16 cellular contexts compared by ENCODE assay signal in the genomic region with DNA sequence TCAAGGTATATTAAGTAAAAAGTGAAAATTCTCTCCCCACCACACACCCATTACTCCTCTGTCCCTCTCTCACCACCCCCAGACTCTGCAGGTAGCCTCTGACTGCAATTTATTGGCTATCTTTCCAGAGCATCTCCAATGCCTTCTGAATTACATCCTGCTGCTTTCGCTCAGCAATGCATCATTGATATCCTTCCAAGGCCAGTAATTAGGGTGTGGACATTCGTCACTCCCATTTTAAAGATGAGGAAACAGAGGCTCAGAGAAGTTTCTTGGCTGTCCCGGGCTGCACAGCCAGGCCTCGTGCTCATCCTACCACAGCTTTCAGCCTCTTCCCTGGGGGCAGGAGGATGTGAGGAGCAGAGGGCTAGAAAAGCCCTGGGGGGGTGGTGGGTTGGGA. TPM values are rescaled to one million over a fixed set of nuclear protein-coding genes. Genes with fewer than 3 reads are reported as not detected.
DNase-seq lines count a peak whose midpoint lies in the region; FAIRE-seq and TF ChIP-seq lines count a peak whose summit lies in the region.
"Had no signal": no experiment of that assay in that cellular context is flagged by ENCODE, and none has a peak within 500 bp of the region (broad histone marks: within the 10 kb centered on the region; RNA-seq: fewer than 3 reads in every experiment).

No MANE protein-coding gene starts in this region.

- peaks cover 11% of the 10 kb centered on the region for H3K27me3 Mint-ChIP-seq in osteocyte (ENCODE audit: unreplicated experiment)
- peaks cover 2% of the 10 kb centered on the region for H3K27me3 Mint-ChIP-seq in activated CD4-positive, alpha-beta T cell treated with anti-CD3 and anti-CD28 coated beads, Interleukin-2, amount 10 ng/mL, durations not matched to agents 24 days and 14 days
- H3K27me3 Mint-ChIP-seq in Caco-2 (ENCODE audit: insufficient read depth, unreplicated experiment): no peaks in the 10 kb centered on the region
- H3K27me3 Mint-ChIP-seq: activated CD8-positive, alpha-beta memory T cell treated with anti-CD3 and anti-CD28 coated beads, Interleukin-2, amount 10 ng/mL, durations not matched to agents 7 days and 5 days; stimulated activated naive CD8-positive, alpha-beta T cell treated with anti-CD3 and anti-CD28 coated beads, Interleukin-15, Interleukin-2, amounts not matched to agents 100 ng/mL and 50 ng/mL, for 24 hours had no signal

- no peak overlapping the region for H3K4me2 ChIP-seq in endothelial cell of umbilical vein (ENCODE audit: insufficient read depth, low read length)

- peak; percentile 54 for FAIRE-seq in endothelial cell of umbilical vein (lab: Jason Lieb, UNC)
- FAIRE-seq: endometrium had no signal

- H3K4me3 Mint-ChIP-seq in osteocyte (ENCODE audit: unreplicated experiment): no peak overlapping the region
- no peak overlapping the region for H3K4me3 Mint-ChIP-seq in activated CD4-positive, alpha-beta T cell treated with anti-CD3 and anti-CD28 coated beads, Interleukin-2, amount 10 ng/mL, durations not matched to agents 24 days and 14 days
- no peak overlapping the region for H3K4me3 Mint-ChIP-seq in Caco-2 (ENCODE audit: unreplicated experiment)
- H3K4me3 Mint-ChIP-seq: activated CD8-positive, alpha-beta memory T cell treated with anti-CD3 and anti-CD28 coated beads, Interleukin-2, amount 10 ng/mL, durations not matched to agents 7 days and 5 days; stimulated activated naive CD8-positive, alpha-beta T cell treated with anti-CD3 and anti-CD28 coated beads, Interleukin-15, Interleukin-2, amounts not matched to agents 100 ng/mL and 50 ng/mL, for 24 hours had no signal

- no peak overlapping the region for H2AFZ ChIP-seq in endothelial cell of umbilical vein (ENCODE audit: low read depth, low read length)

- POLR2A ChIA-PET in A673 (lab: Charles Lee; ENCODE audit: low non-redundant PET): no interaction called here
- POLR2A ChIA-PET in endothelial cell of umbilical vein (lab: Charles Lee): interaction anchor here (2.6 kb wide), 1 partner anchor 24 kb away, joined by 19 read pairs; a partner anchor contains a TSS
- POLR2A ChIA-PET in Caco-2 (lab: Charles Lee): no interaction called here
- POLR2A ChIA-PET in GM10248 (lab: Yijun Ruan, JAX): interaction anchor here (0.5 kb wide), 1 partner anchor 252 kb away, joined by 3 read pairs; no protein-coding TSS in a partner anchor

- no peak overlapping the region for H3K4me3 ChIP-seq in A673 (ENCODE audit: low read depth, low read length, poor library complexity, severe bottlenecking)
- no peak overlapping the region for H3K4me3 ChIP-seq in endothelial cell of umbilical vein (replicated peaks in 1 of 3; ENCODE audit: insufficient read depth in 1 of 3, low read depth in 1 of 3, low read length in 3 of 3)
- H3K4me3 ChIP-seq in Caco-2 (ENCODE audit: low read depth, low read length): no peak overlapping the region
- H3K4me3 ChIP-seq: lower lobe of right lung had no signal

- no peaks in the 10 kb centered on the region for H3K79me2 ChIP-seq in endothelial cell of umbilical vein (ENCODE audit: control insufficient read depth, insufficient read depth, low read length)

- H3K4me1 ChIP-seq in A673 (ENCODE audit: insufficient read depth, low read length, poor library complexity, severe bottlenecking): peaks cover 51% of the 10 kb centered on the region
- H3K4me1 ChIP-seq in endothelial cell of umbilical vein (ENCODE audit: control insufficient read depth, extremely low read depth, insufficient read depth, low read length): peaks cover 52% of the 10 kb centered on the region
- H3K4me1 ChIP-seq in Caco-2: peaks cover 31% of the 10 kb centered on the region

- no peaks in the 10 kb centered on the region for H3K9me1 ChIP-seq in endothelial cell of umbilical vein (replicated peaks; ENCODE audit: control insufficient read depth, extremely low read depth, insufficient read depth, low read length)

- H3K9ac ChIP-seq in endothelial cell of umbilical vein (replicated peaks; ENCODE audit: extremely low read depth, insufficient read depth, low read length): no peak overlapping the region

- H3K27me3 ChIP-seq in A673 (replicated peaks; ENCODE audit: insufficient read depth, low read depth, low read length, poor library complexity) (no peaks in the 10 kb centered on the region), endothelial cell of umbilical vein (ENCODE audit: control insufficient read depth in 2 of 2, insufficient read depth in 2 of 2, low read length in 2 of 2) (no peaks in the 10 kb centered on the region), Caco-2 (replicated peaks; ENCODE audit: control insufficient read depth, insufficient read depth, low read length) (no peaks in the 10 kb centered on the region)

- H3K36me3 Mint-ChIP-seq in osteocyte (ENCODE audit: unreplicated experiment): no peaks in the 10 kb centered on the region
- no peaks in the 10 kb centered on the region for H3K36me3 Mint-ChIP-seq in activated CD4-positive, alpha-beta T cell treated with anti-CD3 and anti-CD28 coated beads, Interleukin-2, amount 10 ng/mL, durations not matched to agents 24 days and 14 days (ENCODE audit: low read depth)
- no peaks in the 10 kb centered on the region for H3K36me3 Mint-ChIP-seq in Caco-2 (ENCODE audit: insufficient read depth, unreplicated experiment)
- H3K36me3 Mint-ChIP-seq: activated CD8-positive, alpha-beta memory T cell treated with anti-CD3 and anti-CD28 coated beads, Interleukin-2, amount 10 ng/mL, durations not matched to agents 7 days and 5 days had no signal

- H3K4me1 Mint-ChIP-seq in osteocyte (ENCODE audit: unreplicated experiment) (peaks cover 67% of the 10 kb centered on the region), Caco-2 (ENCODE audit: low read depth, unreplicated experiment) (peaks cover 12% of the 10 kb centered on the region)
- peaks cover 4% of the 10 kb centered on the region for H3K4me1 Mint-ChIP-seq in activated CD4-positive, alpha-beta T cell treated with anti-CD3 and anti-CD28 coated beads, Interleukin-2, amount 10 ng/mL, durations not matched to agents 24 days and 14 days

- BruUV-seq in A673 (replicated peaks; lab: Mats Ljungman, UMichigan): no TSS peak
- no TSS peak for BruUV-seq in endothelial cell of umbilical vein (replicated peaks; lab: Mats Ljungman, UMichigan)
- no TSS peak for BruUV-seq in Caco-2 (replicated peaks; lab: Mats Ljungman, UMichigan)

- TF ChIP-seq CTCF in A673 (conservative IDR thresholded peaks at IDR 0.05; ENCODE audit: low read depth, low read length) (no peak), endothelial cell of umbilical vein (IDR thresholded peaks at IDR 0.05; ENCODE audit: extremely low read depth in 1 of 2, insufficient read depth in 1 of 2, low read depth in 1 of 2, low read length in 2 of 2) (no peak), osteocyte (IDR thresholded peaks at IDR 0.05) (no peak), Caco-2 (IDR thresholded peaks at IDR 0.05; ENCODE audit: insufficient read depth in 1 of 2, low read depth in 1 of 2, low read length in 1 of 2, severe bottlenecking in 1 of 2, unreplicated experiment in 1 of 2) (no peak), GM10248 (IDR thresholded peaks at IDR 0.05; ENCODE audit: control extremely low read depth, extremely low read depth, low read depth, missing control alignments) (no peak)

- CTCF ChIA-PET in A673 (lab: Charles Lee) (interaction anchor here (0.5 to 0.7 kb wide), 2 partner anchors 30 to 109 kb away, joined by 3 read pairs; no protein-coding TSS in a partner anchor), endothelial cell of umbilical vein (lab: Charles Lee) (interaction anchor here (0.7 to 3.4 kb wide), 7 partner anchors 9 to 44 kb away, joined by 3 to 20 read pairs (median 4); no protein-coding TSS in a partner anchor), Caco-2 (lab: Charles Lee) (interaction anchor here (1.0 kb wide), 1 partner anchor 8 kb away, joined by 4 read pairs; no protein-coding TSS in a partner anchor), GM10248 (lab: Yijun Ruan, JAX) (interaction anchor here (0.6 to 3.0 kb wide), 3 partner anchors 33 to 1130 kb away, joined by 3 to 16 read pairs (median 4); no protein-coding TSS in a partner anchor)

- peak overlapping the region; percentile 12 for H3K27ac Mint-ChIP-seq in osteocyte (ENCODE audit: unreplicated experiment)
- no peak overlapping the region for H3K27ac Mint-ChIP-seq in activated CD4-positive, alpha-beta T cell treated with anti-CD3 and anti-CD28 coated beads, Interleukin-2, amount 10 ng/mL, durations not matched to agents 24 days and 14 days
- H3K27ac Mint-ChIP-seq in Caco-2 (ENCODE audit: unreplicated experiment): no peak overlapping the region
- H3K27ac Mint-ChIP-seq: activated CD8-positive, alpha-beta memory T cell treated with anti-CD3 and anti-CD28 coated beads, Interleukin-2, amount 10 ng/mL, durations not matched to agents 7 days and 5 days; stimulated activated naive CD8-positive, alpha-beta T cell treated with anti-CD3 and anti-CD28 coated beads, Interleukin-15, Interleukin-2, amounts not matched to agents 100 ng/mL and 50 ng/mL, for 24 hours had no signal

- DNase-seq in A673 (ENCODE audit: low spot score): no peak
- peak; percentile 73 for DNase-seq in NCI-H69 (lab: John Stamatoyannopoulos, UW)
- no peak for DNase-seq in endothelial cell of umbilical vein (ENCODE audit: low read depth, low spot score)
- DNase-seq in osteocyte (ENCODE audit: extremely low spot score, unreplicated experiment): no peak
- DNase-seq in activated CD4-positive, alpha-beta T cell treated with anti-CD3 and anti-CD28 coated beads, Interleukin-2, amount 10 ng/mL, durations not matched to agents 24 days and 14 days: no peak
- DNase-seq in Caco-2: no peak
- DNase-seq in GM10248 (ENCODE audit: extremely low spot score): no peak
- DNase-seq in LoVo (ENCODE audit: low spot score): no peak
- DNase-seq: activated CD4-positive, alpha-beta T cell treated with anti-CD3 and anti-CD28 coated beads for 1 hour; activated CD8-positive, alpha-beta memory T cell treated with anti-CD3 and anti-CD28 coated beads, Interleukin-2, amount 10 ng/mL, durations not matched to agents 7 days and 5 days; activated effector memory CD4-positive, alpha-beta T cell treated with Interleukin-2 at 50 U/mL for 16 hours; amniotic stem cell; lower lobe of right lung had no signal

- H3K36me3 ChIP-seq in A673 (ENCODE audit: insufficient read depth, low read length, poor library complexity, severe bottlenecking): no peaks in the 10 kb centered on the region
- no peaks in the 10 kb centered on the region for H3K36me3 ChIP-seq in endothelial cell of umbilical vein (ENCODE audit: control insufficient read depth in 2 of 2, extremely low read depth in 1 of 2, insufficient read depth in 2 of 2, low read length in 2 of 2)
- H3K36me3 ChIP-seq in Caco-2 (ENCODE audit: control insufficient read depth, insufficient read depth, low read length): no peaks in the 10 kb centered on the region
- H3K36me3 ChIP-seq: lower lobe of right lung had no signal

- no peaks in the 10 kb centered on the region for H4K20me1 ChIP-seq in endothelial cell of umbilical vein (replicated peaks; ENCODE audit: control insufficient read depth, extremely low read depth, insufficient read depth, low read length)

- dilution Hi-C loops in endothelial cell of umbilical vein (cut with MboI; ENCODE audit: extremely low pct_ligation_motif_present, low sequenced_read_pairs): no loop called here

- peak overlapping the region; percentile 81 for H3K27ac ChIP-seq in A673 (ENCODE audit: low read depth, low read length, poor library complexity, severe bottlenecking)
- H3K27ac ChIP-seq in endothelial cell of umbilical vein (ENCODE audit: insufficient read depth, low read depth, low read length): no peak overlapping the region
- H3K27ac ChIP-seq: lower lobe of right lung had no signal

- H3K9me3 Mint-ChIP-seq in osteocyte (ENCODE audit: unreplicated experiment): no peaks in the 10 kb centered on the region
- H3K9me3 Mint-ChIP-seq in activated CD4-positive, alpha-beta T cell treated with anti-CD3 and anti-CD28 coated beads, Interleukin-2, amount 10 ng/mL, durations not matched to agents 24 days and 14 days: no peaks in the 10 kb centered on the region
- no peaks in the 10 kb centered on the region for H3K9me3 Mint-ChIP-seq in Caco-2 (ENCODE audit: unreplicated experiment)
- H3K9me3 Mint-ChIP-seq: stimulated activated naive CD8-positive, alpha-beta T cell treated with anti-CD3 and anti-CD28 coated beads, Interleukin-15, Interleukin-2, amounts not matched to agents 100 ng/mL and 50 ng/mL, for 24 hours had no signal

- H3K9me3 ChIP-seq in A673 (ENCODE audit: low read depth, low read length, poor library complexity, severe bottlenecking): no peaks in the 10 kb centered on the region
- H3K9me3 ChIP-seq in endothelial cell of umbilical vein (replicated peaks; ENCODE audit: control insufficient read depth, insufficient read depth, low read length): no peaks in the 10 kb centered on the region
- H3K9me3 ChIP-seq in Caco-2: no peaks in the 10 kb centered on the region
- H3K9me3 ChIP-seq: lower lobe of right lung had no signal

- intact Hi-C loops in A673 (cut with micrococcal nuclease; ENCODE audit: unreplicated experiment): no loop called here
- intact Hi-C loops in endothelial cell of umbilical vein (cut with micrococcal nuclease): loop anchor here (1.0 kb wide), 1 partner anchor 23 kb away; a partner anchor contains a TSS
- intact Hi-C loops in activated CD4-positive, alpha-beta T cell treated with anti-CD3 and anti-CD28 coated beads, Interleukin-2, amount 10 ng/mL, durations not matched to agents 24 days and 14 days (cut with micrococcal nuclease): no loop called here
- intact Hi-C loops in Caco-2 (cut with micrococcal nuclease; ENCODE audit: unreplicated experiment): no loop called here

- TF ChIP-seq POLR2A in endothelial cell of umbilical vein (IDR thresholded peaks at IDR 0.05; ENCODE audit: low read depth, low read length): no peak

RNA-seq across cellular contexts. Expression of a gene that starts 23.6 kb away (rescaled TPM):
- 32.2 and 48.1 TPM in 2 replicates for total RNA-seq in A673 (2021)
- 206 and 254 TPM in 2 replicates for total RNA-seq in endothelial cell of umbilical vein
- 89.0 and 102 TPM in 2 replicates for polyA plus RNA-seq in endothelial cell of umbilical vein
- polyA plus RNA-seq in endothelial cell of umbilical vein (2011; cell fraction: cytosol; rRNA removed): 47.5 and 62.9 TPM in 2 replicates
- polyA plus RNA-seq in endothelial cell of umbilical vein (2011; cell fraction: nucleus; rRNA removed): 103 TPM in 2 replicates
- polyA plus RNA-seq in endothelial cell of umbilical vein (2012): 68.6 and 97.1 TPM in 2 replicates
- polyA minus RNA-seq in endothelial cell of umbilical vein: 49.2 and 69.1 TPM in 2 replicates
- polyA minus RNA-seq in endothelial cell of umbilical vein (2011; cell fraction: cytosol; rRNA and poly(A)+ RNA removed): not detected
- polyA minus RNA-seq in endothelial cell of umbilical vein (2011; cell fraction: nucleus; rRNA and poly(A)+ RNA removed): 84.1 and 105 TPM in 2 replicates
- total RNA-seq in osteocyte: 3.5 and 3.9 TPM in 2 replicates
- 0.23 and 0.24 TPM in 2 replicates for total RNA-seq in activated CD4-positive, alpha-beta T cell treated with anti-CD3 and anti-CD28 coated beads, Interleukin-2, amount 10 ng/mL, durations not matched to agents 24 days and 14 days
- 8.9 and 9.1 TPM in 2 replicates for total RNA-seq in Caco-2 (2022)
- polyA plus RNA-seq: neural cell had no signal

RNA-seq across cellular contexts. Expression of a gene that starts 23.7 kb away (rescaled TPM):
- total RNA-seq in A673 (2021) (93.3 and 106 TPM in 2 replicates), endothelial cell of umbilical vein (97.0 and 103 TPM in 2 replicates), osteocyte (44.4 and 46.7 TPM in 2 replicates), Caco-2 (2022) (48.8 and 54.4 TPM in 2 replicates)
- polyA plus RNA-seq in endothelial cell of umbilical vein: 143 and 146 TPM in 2 replicates
- polyA plus RNA-seq in endothelial cell of umbilical vein (2011; cell fraction: cytosol; rRNA removed): 124 and 125 TPM in 2 replicates
- 101 and 104 TPM in 2 replicates for polyA plus RNA-seq in endothelial cell of umbilical vein (2011; cell fraction: nucleus; rRNA removed)
- polyA plus RNA-seq in endothelial cell of umbilical vein (2012): 71.5 and 81.7 TPM in 2 replicates
- polyA minus RNA-seq in endothelial cell of umbilical vein: 89.0 and 115 TPM in 2 replicates
- 36.6 TPM for polyA minus RNA-seq in endothelial cell of umbilical vein (2011; cell fraction: cytosol; rRNA and poly(A)+ RNA removed)
- polyA minus RNA-seq in endothelial cell of umbilical vein (2011; cell fraction: nucleus; rRNA and poly(A)+ RNA removed): 65.0 and 65.2 TPM in 2 replicates
- 51.6 and 53.3 TPM in 2 replicates for total RNA-seq in activated CD4-positive, alpha-beta T cell treated with anti-CD3 and anti-CD28 coated beads, Interleukin-2, amount 10 ng/mL, durations not matched to agents 24 days and 14 days

RNA-seq across cellular contexts. Expression of a gene that starts 56.0 kb away (rescaled TPM):
- 0.80 and 1.0 TPM in 2 replicates for total RNA-seq in A673 (2021)
- total RNA-seq in endothelial cell of umbilical vein: 23.8 and 25.6 TPM in 2 replicates
- polyA plus RNA-seq in endothelial cell of umbilical vein: 10.2 TPM in 2 replicates
- 8.3 and 9.6 TPM in 2 replicates for polyA plus RNA-seq in endothelial cell of umbilical vein (2011; cell fraction: cytosol; rRNA removed)
- polyA plus RNA-seq in endothelial cell of umbilical vein (2011; cell fraction: nucleus; rRNA removed): 44.8 and 45.3 TPM in 2 replicates
- 15.8 and 17.7 TPM in 2 replicates for polyA plus RNA-seq in endothelial cell of umbilical vein (2012)
- polyA minus RNA-seq in endothelial cell of umbilical vein: 22.9 and 29.7 TPM in 2 replicates
- 1.3 TPM for polyA minus RNA-seq in endothelial cell of umbilical vein (2011; cell fraction: cytosol; rRNA and poly(A)+ RNA removed)
- polyA minus RNA-seq in endothelial cell of umbilical vein (2011; cell fraction: nucleus; rRNA and poly(A)+ RNA removed): 21.8 and 24.8 TPM in 2 replicates
- total RNA-seq in osteocyte: 0.65 and 0.97 TPM in 2 replicates
- total RNA-seq in activated CD4-positive, alpha-beta T cell treated with anti-CD3 and anti-CD28 coated beads, Interleukin-2, amount 10 ng/mL, durations not matched to agents 24 days and 14 days: 7.0 and 9.6 TPM in 2 replicates
- 6.8 and 9.8 TPM in 2 replicates for total RNA-seq in Caco-2 (2022)

Comparison
In these comparisons a context has a peak if more than half of its experiments do, and no peak if none do; other contexts are left out.
1. POLR2A ChIA-PET loops: an anchor here in endothelial cell of umbilical vein (2.6 kb wide) and GM10248 (0.5 kb wide); none called in A673 and Caco-2.